ENCODE assay signal across 19 cellular contexts in genomic region chr15:51119120-51119519, GRCh38. TPM values are rescaled to one million over a fixed set of nuclear protein-coding genes. Genes with fewer than 3 reads are reported as not detected.
"Had no signal": no experiment of that assay in that cellular context is flagged by ENCODE, and none has a peak within 500 bp of the region (broad histone marks: within the 10 kb centered on the region; RNA-seq: fewer than 3 reads in every experiment).

No MANE protein-coding gene starts in this region.

- H3K4me3 ChIP-seq: colonic mucosa, heart left ventricle, spleen, tibial artery, upper lobe of right lung, vagina had no signal

- H3K4me1 Mint-ChIP-seq: mesothelial cell of epicardium; natural killer cell; neural crest cell; stimulated activated memory B cell treated with anti-CD40 and anti-IgM and Interleukin-4, amounts not matched to agents 10 μg/mL and 1 μg/mL and 100 μg/mL, for 72 hours had no signal

- H3K9me3 Mint-ChIP-seq: natural killer cell, neural crest cell had no signal

- H3K27me3 ChIP-seq: colonic mucosa, tibial artery, upper lobe of right lung, vagina had no signal

- H3K27ac ChIP-seq: colonic mucosa, heart left ventricle, spleen, upper lobe of right lung, vagina had no signal

- H3K27ac Mint-ChIP-seq: mesothelial cell of epicardium; natural killer cell; stimulated activated memory B cell treated with anti-CD40 and anti-IgM and Interleukin-4, amounts not matched to agents 10 μg/mL and 1 μg/mL and 100 μg/mL, for 72 hours; stimulated activated naive CD8-positive, alpha-beta T cell treated with anti-CD3 and anti-CD28 coated beads, Interleukin-15, Interleukin-2, amounts not matched to agents 100 ng/mL and 50 ng/mL, for 24 hours had no signal

- H3K4me3 Mint-ChIP-seq: mesothelial cell of epicardium; natural killer cell; neural crest cell; stimulated activated memory B cell treated with anti-CD40 and anti-IgM and Interleukin-4, amounts not matched to agents 10 μg/mL and 1 μg/mL and 100 μg/mL, for 72 hours; stimulated activated naive CD8-positive, alpha-beta T cell treated with anti-CD3 and anti-CD28 coated beads, Interleukin-15, Interleukin-2, amounts not matched to agents 100 ng/mL and 50 ng/mL, for 24 hours had no signal

- DNase-seq: colonic mucosa; dermis blood vessel endothelial cell; erythroblast; heart left ventricle; kidney glomerular epithelial cell; natural killer cell; posterior cingulate gyrus; spleen; stimulated activated CD4-positive, alpha-beta T cell treated with anti-CD3 and anti-CD28 coated beads, Interleukin-15, amount 100 ng/mL, for 24 hours; stimulated activated CD4-positive, alpha-beta T cell treated with anti-CD3 and anti-CD28 coated beads, Interleukin-1b, Interleukin-23, amount 100 ng/mL, for 48 hours; stimulated activated CD4-positive, alpha-beta T cell treated with anti-CD3 and anti-CD28 coated beads, Interleukin-4, amount 100 ng/mL, for 24 hours; tibial artery; upper lobe of right lung had no signal

- H3K36me3 Mint-ChIP-seq: natural killer cell; stimulated activated memory B cell treated with anti-CD40 and anti-IgM and Interleukin-4, amounts not matched to agents 10 μg/mL and 1 μg/mL and 100 μg/mL, for 72 hours had no signal

- ATAC-seq: heart left ventricle; natural killer cell; sciatic nerve; stimulated activated memory B cell treated with anti-CD40 and anti-IgM and Interleukin-4, amounts not matched to agents 10 μg/mL and 1 μg/mL and 100 μg/mL, for 72 hours; upper lobe of right lung had no signal

- H3K4me1 ChIP-seq: colonic mucosa, heart left ventricle, spleen, upper lobe of right lung, vagina had no signal

- H3K9me3 ChIP-seq: colonic mucosa, tibial artery, upper lobe of right lung, vagina had no signal

- H3K36me3 ChIP-seq: colonic mucosa, heart left ventricle, spleen, tibial artery, upper lobe of right lung, vagina had no signal

RNA-seq across cellular contexts. Expression of gene TNFAIP8L3, which starts 24.4 kb away (rescaled TPM):
- total RNA-seq: natural killer cell, neural crest cell had no signal
